ENCODE assay signal across 1 cellular context in genomic region chr11:65111159-65111536, GRCh38.
TF ChIP-seq lines count a peak whose summit lies in the region.

No MANE protein-coding gene starts in this region.

TF ChIP-seq in GM12878, 131 proteins besides CTCF, POLR2A, EP300 and RAD21:
- no peak for TF ChIP-seq HCFC1 (IDR thresholded peaks at IDR 0.05; ENCODE audit: low read length)
- no peak for TF ChIP-seq ZNF207 (IDR thresholded peaks at IDR 0.05; ENCODE audit: borderline replicate concordance)
